In the genomic region with DNA sequence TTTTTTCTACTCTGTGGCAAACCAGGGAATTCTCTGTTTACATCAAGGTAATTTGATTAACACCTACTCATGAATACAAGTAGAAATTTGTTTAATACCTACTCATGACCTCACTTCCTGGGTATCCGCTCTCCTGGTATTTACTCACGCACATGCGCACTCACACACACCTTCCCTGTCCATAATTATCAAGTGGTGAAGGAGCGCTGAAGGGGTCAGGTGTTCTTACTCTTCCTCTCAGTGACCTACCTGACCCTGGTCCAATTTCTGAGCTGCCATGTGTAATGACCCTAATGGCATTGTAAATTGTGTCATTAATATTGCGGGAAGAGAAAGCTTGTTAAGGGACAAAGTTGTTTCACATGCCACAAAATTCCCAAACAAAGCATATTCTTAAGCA, we compare ENCODE assay signal across 27 cellular contexts. TPM values are rescaled to one million over a fixed set of nuclear protein-coding genes. Genes with fewer than 3 reads are reported as not detected.
"Had no signal": no experiment of that assay in that cellular context is flagged by ENCODE, and none has a peak within 500 bp of the region (broad histone marks: within the 10 kb centered on the region; RNA-seq: fewer than 3 reads in every experiment).

No MANE protein-coding gene starts in this region.

- H3K9me3 ChIP-seq: adrenal gland, ascending aorta, mucosa of descending colon, prostate gland, upper lobe of right lung had no signal

- H3K27me3 ChIP-seq: adrenal gland, ascending aorta, hepatocyte, upper lobe of right lung had no signal

- H3K4me3 Mint-ChIP-seq: activated naive CD8-positive, alpha-beta T cell; activated T-cell treated with anti-CD3 and anti-CD28 coated beads, Interleukin-2, amount 50 U/mL, for 4 hours; central memory CD8-positive, alpha-beta T cell; immature natural killer cell; memory B cell; T-helper 1 cell treated with Interleukin-12 subunit alpha and Interleukin-12 subunit beta and Interleukin-4 antibody, amounts not matched to agents 30 μg/mL and 1 μg/mL, for 36 hours had no signal

- H3K27ac ChIP-seq: adrenal gland, ascending aorta, brain microvascular endothelial cell, foreskin keratinocyte, hepatocyte, prostate gland, upper lobe of right lung had no signal

- ATAC-seq: activated T-cell treated with anti-CD3 and anti-CD28 coated beads, Interleukin-2, amount 50 U/mL, for 4 hours; foreskin keratinocyte; mucosa of descending colon; upper lobe of right lung had no signal

- H3K36me3 Mint-ChIP-seq: activated naive CD8-positive, alpha-beta T cell; immature natural killer cell; memory B cell had no signal

- H3K79me2 ChIP-seq: hepatocyte had no signal

- H3K27ac Mint-ChIP-seq: activated naive CD8-positive, alpha-beta T cell; activated T-helper 2 cell treated with anti-CD3 and anti-CD28 coated beads, Interferon-gamma antibody, Interleukin-2, Interleukin-4, amounts not matched to agents 10 μg/mL and 5 μg/mL and 100 μg/mL, durations not matched to agents 14 hours and 24 hours and 36 hours; immature natural killer cell; memory B cell; T-helper 1 cell treated with Interleukin-12 subunit alpha and Interleukin-12 subunit beta and Interleukin-4 antibody, amounts not matched to agents 30 μg/mL and 1 μg/mL, for 36 hours had no signal

- H3K4me2 ChIP-seq: hepatocyte had no signal

- FAIRE-seq: colon had no signal

- H3K4me3 ChIP-seq: adrenal gland, ascending aorta, hepatocyte, mucosa of descending colon, prostate gland, upper lobe of right lung had no signal

- H3K4me1 ChIP-seq: ascending aorta, foreskin keratinocyte, prostate gland, upper lobe of right lung had no signal

- H3K9me3 Mint-ChIP-seq: activated T-cell treated with anti-CD3 and anti-CD28 coated beads, Interleukin-2, amount 50 U/mL, for 4 hours; activated T-helper 2 cell treated with anti-CD3 and anti-CD28 coated beads, Interferon-gamma antibody, Interleukin-2, Interleukin-4, amounts not matched to agents 10 μg/mL and 5 μg/mL and 100 μg/mL, durations not matched to agents 14 hours and 24 hours and 36 hours; central memory CD8-positive, alpha-beta T cell; immature natural killer cell; T-helper 1 cell treated with Interleukin-12 subunit alpha and Interleukin-12 subunit beta and Interleukin-4 antibody, amounts not matched to agents 30 μg/mL and 1 μg/mL, for 36 hours had no signal

- H2AFZ ChIP-seq: hepatocyte had no signal

- DNase-seq: activated CD4-positive, alpha-beta T cell treated with anti-CD3 and anti-CD28 coated beads for 4 hours; activated CD4-positive, alpha-beta T cell treated with anti-CD3 and anti-CD28 coated beads, Interleukin-2, amount 50 U/mL, for 48 hours; activated CD4-positive, CD25-positive, alpha-beta regulatory T cell; activated CD8-positive, alpha-beta memory T cell treated with anti-CD3 and anti-CD28 coated beads, Interleukin-2, amount 50 U/mL, for 48 hours; activated naive CD4-positive, alpha-beta T cell; activated T-cell treated with anti-CD3 and anti-CD28 coated beads, Interleukin-2, amount 50 U/mL, for 4 hours; adrenal gland; brain microvascular endothelial cell; effector memory CD4-positive, alpha-beta T cell; foreskin keratinocyte; immature natural killer cell; kidney glomerular epithelial cell; mucosa of descending colon; stimulated activated CD4-positive, alpha-beta T cell treated with anti-CD3 and anti-CD28 coated beads, Interleukin-4, amount 100 ng/mL, for 24 hours; stimulated activated naive CD4-positive, alpha-beta T cell treated with Interleukin-2 at 50 U/mL for 16 hours; T1000; upper lobe of right lung had no signal

- H3K36me3 ChIP-seq: adrenal gland, ascending aorta, brain microvascular endothelial cell, prostate gland, upper lobe of right lung had no signal

- H3K4me1 Mint-ChIP-seq: central memory CD8-positive, alpha-beta T cell; immature natural killer cell had no signal

RNA-seq across cellular contexts. Expression of gene TRIL, which starts 41.3 kb away (rescaled TPM):
- total RNA-seq: activated CD8-positive, alpha-beta memory T cell treated with anti-CD3 and anti-CD28 coated beads for 36 hours; activated T-helper 2 cell treated with anti-CD3 and anti-CD28 coated beads, Interferon-gamma antibody, Interleukin-2, Interleukin-4, amounts not matched to agents 10 μg/mL and 5 μg/mL and 100 μg/mL, durations not matched to agents 14 hours and 24 hours and 36 hours; foreskin keratinocyte had no signal
- polyA plus RNA-seq: foreskin keratinocyte, immature natural killer cell had no signal
